1 cellular context compared by ENCODE assay signal in the genomic region with DNA sequence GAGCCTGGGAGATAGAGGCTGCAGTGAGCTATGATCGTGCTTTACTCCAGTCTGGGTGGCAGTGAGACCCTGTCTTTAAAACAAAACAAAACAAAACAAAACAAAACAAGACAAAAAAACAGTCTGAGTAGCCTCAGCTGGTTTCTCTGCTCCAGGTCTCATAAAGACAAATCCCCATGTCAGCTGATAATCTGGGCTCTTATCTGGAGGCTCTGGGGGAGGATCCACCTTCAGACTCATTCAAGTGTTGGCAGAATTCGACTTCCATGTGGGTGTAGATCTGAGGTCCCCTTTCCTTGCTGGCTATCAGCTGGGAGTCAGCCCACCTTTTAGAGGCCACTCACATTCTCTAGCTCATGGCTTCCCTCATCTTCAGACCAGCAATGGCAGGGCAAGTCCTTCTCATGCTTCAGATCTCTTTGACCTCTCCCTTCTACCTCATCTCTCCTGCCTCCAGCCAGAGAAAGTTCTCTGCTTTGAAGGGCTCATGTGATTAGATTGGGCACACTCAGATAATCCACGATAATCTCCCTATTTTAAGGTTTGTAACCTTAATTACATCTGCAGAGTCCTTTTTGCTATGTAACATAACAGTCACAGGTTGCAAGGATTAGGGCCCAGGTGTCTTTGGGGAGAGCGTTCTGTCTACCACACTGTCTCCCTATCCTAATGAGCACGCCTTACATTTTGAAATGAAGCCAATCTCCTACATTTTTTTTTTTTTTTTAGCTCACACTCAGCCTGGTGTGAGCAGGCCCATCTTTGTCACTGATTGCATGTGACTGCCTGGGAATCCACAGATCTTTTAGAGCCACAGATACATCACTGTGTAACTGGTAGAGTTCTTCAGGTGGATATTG.
TF ChIP-seq lines count a peak whose summit lies in the region.

No MANE protein-coding gene starts in this region.

TF ChIP-seq in K562, 482 proteins besides CTCF, POLR2A, EP300 and RAD21 (continued from another document and continues in another):
- TF ChIP-seq, protein P1, sequence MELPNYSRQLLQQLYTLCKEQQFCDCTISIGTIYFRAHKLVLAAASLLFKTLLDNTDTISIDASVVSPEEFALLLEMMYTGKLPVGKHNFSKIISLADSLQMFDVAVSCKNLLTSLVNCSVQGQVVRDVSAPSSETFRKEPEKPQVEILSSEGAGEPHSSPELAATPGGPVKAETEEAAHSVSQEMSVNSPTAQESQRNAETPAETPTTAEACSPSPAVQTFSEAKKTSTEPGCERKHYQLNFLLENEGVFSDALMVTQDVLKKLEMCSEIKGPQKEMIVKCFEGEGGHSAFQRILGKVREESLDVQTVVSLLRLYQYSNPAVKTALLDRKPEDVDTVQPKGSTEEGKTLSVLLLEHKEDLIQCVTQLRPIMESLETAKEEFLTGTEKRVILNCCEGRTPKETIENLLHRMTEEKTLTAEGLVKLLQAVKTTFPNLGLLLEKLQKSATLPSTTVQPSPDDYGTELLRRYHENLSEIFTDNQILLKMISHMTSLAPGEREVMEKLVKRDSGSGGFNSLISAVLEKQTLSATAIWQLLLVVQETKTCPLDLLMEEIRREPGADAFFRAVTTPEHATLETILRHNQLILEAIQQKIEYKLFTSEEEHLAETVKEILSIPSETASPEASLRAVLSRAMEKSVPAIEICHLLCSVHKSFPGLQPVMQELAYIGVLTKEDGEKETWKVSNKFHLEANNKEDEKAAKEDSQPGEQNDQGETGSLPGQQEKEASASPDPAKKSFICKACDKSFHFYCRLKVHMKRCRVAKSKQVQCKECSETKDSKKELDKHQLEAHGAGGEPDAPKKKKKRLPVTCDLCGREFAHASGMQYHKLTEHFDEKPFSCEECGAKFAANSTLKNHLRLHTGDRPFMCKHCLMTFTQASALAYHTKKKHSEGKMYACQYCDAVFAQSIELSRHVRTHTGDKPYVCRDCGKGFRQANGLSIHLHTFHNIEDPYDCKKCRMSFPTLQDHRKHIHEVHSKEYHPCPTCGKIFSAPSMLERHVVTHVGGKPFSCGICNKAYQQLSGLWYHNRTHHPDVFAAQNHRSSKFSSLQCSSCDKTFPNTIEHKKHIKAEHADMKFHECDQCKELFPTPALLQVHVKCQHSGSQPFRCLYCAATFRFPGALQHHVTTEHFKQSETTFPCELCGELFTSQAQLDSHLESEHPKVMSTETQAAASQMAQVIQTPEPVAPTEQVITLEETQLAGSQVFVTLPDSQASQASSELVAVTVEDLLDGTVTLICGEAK (IDR thresholded peaks at IDR 0.05) = no peak
- TF ChIP-seq, protein P1 (CRISPR knock-in tag; IDR thresholded peaks at IDR 0.05) = no peak
- TF ChIP-seq GTF2A2 (tag; IDR thresholded peaks at IDR 0.05) (no peak), SMAD3 (CRISPR knock-in tag; conservative IDR thresholded peaks at IDR 0.05) (no peak), XRCC4 (IDR thresholded peaks at IDR 0.05; ENCODE audit: extremely low read depth, insufficient read depth, insufficient read length) (no peak), ZNF140 (CRISPR knock-in tag; IDR thresholded peaks at IDR 0.05) (no peak), NR2C2 (CRISPR knock-in tag; IDR thresholded peaks at IDR 0.05) (no peak), NR2C2 (tag; IDR thresholded peaks at IDR 0.05) (peak; percentile 31; the same call in 1 of the 2 replicates), ZNF445 (CRISPR knock-in tag; IDR thresholded peaks at IDR 0.05; ENCODE audit: low read depth) (no peak), ZEB2 (IDR thresholded peaks at IDR 0.05) (0 out of 2 replicates have a peak, but pooled peaks have one; percentile 48), PHF21A (IDR thresholded peaks at IDR 0.05; ENCODE audit: borderline replicate concordance, low read depth) (no peak), TBP (optimal IDR thresholded peaks at IDR 0.05; ENCODE audit: low read depth, low read length) (no peak), SMARCA5 (IDR thresholded peaks at IDR 0.05) (no peak), MED1 (CRISPR knock-in tag; IDR thresholded peaks at IDR 0.05; ENCODE audit: borderline replicate concordance) (no peak), SPI1 (IDR thresholded peaks at IDR 0.05; ENCODE audit: borderline replicate concordance, low read depth, low read length) (no peak), TAF1 (IDR thresholded peaks at IDR 0.05; ENCODE audit: control insufficient read depth, extremely low read depth, insufficient read depth, low read length, severe bottlenecking) (no peak), HNRNPH1 (optimal IDR thresholded peaks at IDR 0.05; ENCODE audit: low read depth, low read length) (no peak), NUFIP1 (IDR thresholded peaks at IDR 0.05; ENCODE audit: partially characterized antibody) (no peak), PPARD (CRISPR knock-in tag; IDR thresholded peaks at IDR 0.05) (no peak), PCBP1 (IDR thresholded peaks at IDR 0.05; ENCODE audit: low read depth, low read length, poor library complexity, severe bottlenecking) (no peak), ZC3H8 (IDR thresholded peaks at IDR 0.05) (no peak), HNRNPLL (IDR thresholded peaks at IDR 0.05; ENCODE audit: low read depth, low read length, poor library complexity, severe bottlenecking) (no peak), ELF4 (CRISPR knock-in tag; IDR thresholded peaks at IDR 0.05) (no peak), SMARCC2 (IDR thresholded peaks at IDR 0.05; ENCODE audit: low read depth) (no peak), NCOA6 (IDR thresholded peaks at IDR 0.05) (no peak), RBM22 (IDR thresholded peaks at IDR 0.05; ENCODE audit: low read depth, low read length, poor library complexity, severe bottlenecking) (no peak), MYBL2 (IDR thresholded peaks at IDR 0.05; ENCODE audit: low read depth) (no peak), MYBL2 (CRISPR knock-in tag; IDR thresholded peaks at IDR 0.05; ENCODE audit: borderline replicate concordance) (no peak), MECOM (CRISPR knock-in tag; IDR thresholded peaks at IDR 0.05) (no peak), ZKSCAN1 (IDR thresholded peaks at IDR 0.05; ENCODE audit: low read depth, low read length) (no peak), NBN (IDR thresholded peaks at IDR 0.05; ENCODE audit: low read depth) (0 out of 2 replicates have a peak, but pooled peaks have one; percentile 34), HNRNPK (IDR thresholded peaks at IDR 0.05; ENCODE audit: low read depth, low read length, poor library complexity, severe bottlenecking) (no peak), GTF2E2 (tag; IDR thresholded peaks at IDR 0.05) (no peak)
- TF ChIP-seq, protein P2, sequence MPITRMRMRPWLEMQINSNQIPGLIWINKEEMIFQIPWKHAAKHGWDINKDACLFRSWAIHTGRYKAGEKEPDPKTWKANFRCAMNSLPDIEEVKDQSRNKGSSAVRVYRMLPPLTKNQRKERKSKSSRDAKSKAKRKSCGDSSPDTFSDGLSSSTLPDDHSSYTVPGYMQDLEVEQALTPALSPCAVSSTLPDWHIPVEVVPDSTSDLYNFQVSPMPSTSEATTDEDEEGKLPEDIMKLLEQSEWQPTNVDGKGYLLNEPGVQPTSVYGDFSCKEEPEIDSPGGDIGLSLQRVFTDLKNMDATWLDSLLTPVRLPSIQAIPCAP (CRISPR knock-in tag; IDR thresholded peaks at IDR 0.05; ENCODE audit: borderline replicate concordance) = no peak
- TF ChIP-seq, protein P3, sequence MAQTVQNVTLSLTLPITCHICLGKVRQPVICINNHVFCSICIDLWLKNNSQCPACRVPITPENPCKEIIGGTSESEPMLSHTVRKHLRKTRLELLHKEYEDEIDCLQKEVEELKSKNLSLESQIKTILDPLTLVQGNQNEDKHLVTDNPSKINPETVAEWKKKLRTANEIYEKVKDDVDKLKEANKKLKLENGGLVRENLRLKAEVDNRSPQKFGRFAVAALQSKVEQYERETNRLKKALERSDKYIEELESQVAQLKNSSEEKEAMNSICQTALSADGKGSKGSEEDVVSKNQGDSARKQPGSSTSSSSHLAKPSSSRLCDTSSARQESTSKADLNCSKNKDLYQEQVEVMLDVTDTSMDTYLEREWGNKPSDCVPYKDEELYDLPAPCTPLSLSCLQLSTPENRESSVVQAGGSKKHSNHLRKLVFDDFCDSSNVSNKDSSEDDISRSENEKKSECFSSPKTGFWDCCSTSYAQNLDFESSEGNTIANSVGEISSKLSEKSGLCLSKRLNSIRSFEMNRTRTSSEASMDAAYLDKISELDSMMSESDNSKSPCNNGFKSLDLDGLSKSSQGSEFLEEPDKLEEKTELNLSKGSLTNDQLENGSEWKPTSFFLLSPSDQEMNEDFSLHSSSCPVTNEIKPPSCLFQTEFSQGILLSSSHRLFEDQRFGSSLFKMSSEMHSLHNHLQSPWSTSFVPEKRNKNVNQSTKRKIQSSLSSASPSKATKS (CRISPR knock-in tag; IDR thresholded peaks at IDR 0.05) = no peak
- TF ChIP-seq, protein P4, sequence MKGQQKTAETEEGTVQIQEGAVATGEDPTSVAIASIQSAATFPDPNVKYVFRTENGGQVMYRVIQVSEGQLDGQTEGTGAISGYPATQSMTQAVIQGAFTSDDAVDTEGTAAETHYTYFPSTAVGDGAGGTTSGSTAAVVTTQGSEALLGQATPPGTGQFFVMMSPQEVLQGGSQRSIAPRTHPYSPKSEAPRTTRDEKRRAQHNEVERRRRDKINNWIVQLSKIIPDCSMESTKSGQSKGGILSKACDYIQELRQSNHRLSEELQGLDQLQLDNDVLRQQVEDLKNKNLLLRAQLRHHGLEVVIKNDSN (CRISPR knock-in tag; IDR thresholded peaks at IDR 0.05) = no peak
- TF ChIP-seq, protein P5, sequence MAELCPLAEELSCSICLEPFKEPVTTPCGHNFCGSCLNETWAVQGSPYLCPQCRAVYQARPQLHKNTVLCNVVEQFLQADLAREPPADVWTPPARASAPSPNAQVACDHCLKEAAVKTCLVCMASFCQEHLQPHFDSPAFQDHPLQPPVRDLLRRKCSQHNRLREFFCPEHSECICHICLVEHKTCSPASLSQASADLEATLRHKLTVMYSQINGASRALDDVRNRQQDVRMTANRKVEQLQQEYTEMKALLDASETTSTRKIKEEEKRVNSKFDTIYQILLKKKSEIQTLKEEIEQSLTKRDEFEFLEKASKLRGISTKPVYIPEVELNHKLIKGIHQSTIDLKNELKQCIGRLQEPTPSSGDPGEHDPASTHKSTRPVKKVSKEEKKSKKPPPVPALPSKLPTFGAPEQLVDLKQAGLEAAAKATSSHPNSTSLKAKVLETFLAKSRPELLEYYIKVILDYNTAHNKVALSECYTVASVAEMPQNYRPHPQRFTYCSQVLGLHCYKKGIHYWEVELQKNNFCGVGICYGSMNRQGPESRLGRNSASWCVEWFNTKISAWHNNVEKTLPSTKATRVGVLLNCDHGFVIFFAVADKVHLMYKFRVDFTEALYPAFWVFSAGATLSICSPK (IDR thresholded peaks at IDR 0.05; ENCODE audit: borderline replicate concordance) = no peak
- TF ChIP-seq, protein P6, sequence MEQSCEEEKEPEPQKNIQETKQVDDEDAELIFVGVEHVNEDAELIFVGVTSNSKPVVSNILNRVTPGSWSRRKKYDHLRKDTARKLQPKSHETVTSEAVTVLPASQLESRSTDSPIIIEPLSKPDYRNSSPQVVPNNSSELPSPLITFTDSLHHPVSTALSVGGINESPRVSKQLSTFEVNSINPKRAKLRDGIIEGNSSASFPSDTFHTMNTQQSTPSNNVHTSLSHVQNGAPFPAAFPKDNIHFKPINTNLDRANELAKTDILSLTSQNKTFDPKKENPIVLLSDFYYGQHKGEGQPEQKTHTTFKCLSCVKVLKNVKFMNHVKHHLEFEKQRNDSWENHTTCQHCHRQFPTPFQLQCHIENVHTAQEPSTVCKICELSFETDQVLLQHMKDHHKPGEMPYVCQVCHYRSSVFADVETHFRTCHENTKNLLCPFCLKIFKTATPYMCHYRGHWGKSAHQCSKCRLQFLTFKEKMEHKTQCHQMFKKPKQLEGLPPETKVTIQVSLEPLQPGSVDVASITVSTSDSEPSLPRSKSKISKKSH (CRISPR knock-in tag; IDR thresholded peaks at IDR 0.05) = no peak
- TF ChIP-seq, protein P7, sequence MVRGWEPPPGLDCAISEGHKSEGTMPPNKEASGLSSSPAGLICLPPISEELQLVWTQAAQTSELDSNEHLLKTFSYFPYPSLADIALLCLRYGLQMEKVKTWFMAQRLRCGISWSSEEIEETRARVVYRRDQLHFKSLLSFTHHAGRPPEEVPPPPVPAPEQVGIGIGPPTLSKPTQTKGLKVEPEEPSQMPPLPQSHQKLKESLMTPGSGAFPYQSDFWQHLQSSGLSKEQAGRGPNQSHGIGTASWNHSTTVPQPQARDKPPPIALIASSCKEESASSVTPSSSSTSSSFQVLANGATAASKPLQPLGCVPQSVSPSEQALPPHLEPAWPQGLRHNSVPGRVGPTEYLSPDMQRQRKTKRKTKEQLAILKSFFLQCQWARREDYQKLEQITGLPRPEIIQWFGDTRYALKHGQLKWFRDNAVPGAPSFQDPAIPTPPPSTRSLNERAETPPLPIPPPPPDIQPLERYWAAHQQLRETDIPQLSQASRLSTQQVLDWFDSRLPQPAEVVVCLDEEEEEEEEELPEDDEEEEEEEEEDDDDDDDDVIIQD (CRISPR knock-in tag; IDR thresholded peaks at IDR 0.05) = no peak
